Comparison of ENCODE assay signal across 16 cellular contexts in the genomic region with DNA sequence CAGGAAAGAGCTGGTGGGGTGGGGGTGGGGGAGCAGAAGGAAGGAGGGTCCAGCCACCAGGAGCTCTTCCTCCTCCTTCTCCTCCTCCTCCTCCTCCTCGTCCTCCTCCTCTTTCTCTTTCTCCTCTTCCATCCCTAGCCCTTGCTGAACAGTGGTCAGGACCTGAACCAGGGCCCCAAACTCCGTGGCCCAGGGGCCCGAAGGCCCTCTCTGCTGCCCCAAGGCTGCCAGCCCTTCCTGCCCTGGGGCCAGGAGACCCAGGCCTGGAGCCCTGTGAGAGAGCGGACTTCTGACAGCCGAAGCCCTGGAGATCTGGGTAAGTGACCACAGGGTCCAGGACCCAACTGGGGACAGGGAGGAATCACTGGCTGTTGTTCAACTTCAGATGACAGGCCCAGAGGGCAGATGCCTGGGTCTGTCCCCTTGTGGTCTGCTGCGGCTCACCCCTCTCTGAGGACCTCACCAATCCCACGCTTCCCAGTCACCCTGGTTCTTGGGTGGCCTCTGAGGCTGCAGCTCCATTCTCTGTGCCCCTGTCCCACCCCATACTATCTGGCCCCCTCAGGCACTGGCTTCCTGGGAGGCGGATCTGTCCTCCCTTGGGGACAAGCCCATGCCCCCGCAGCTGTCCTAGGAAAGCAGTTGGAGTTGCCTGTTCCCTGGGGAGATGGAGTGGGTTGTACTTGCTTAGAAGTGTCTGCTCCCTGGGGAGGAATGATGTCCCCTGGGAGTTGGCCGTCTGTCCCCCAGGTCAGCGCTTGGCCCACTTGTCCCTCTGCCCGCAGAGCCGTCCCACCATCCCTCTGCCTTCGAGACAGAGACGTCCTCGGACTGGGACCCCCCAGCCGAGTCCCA. TPM values are rescaled to one million over a fixed set of nuclear protein-coding genes. Genes with fewer than 3 reads are reported as not detected.
DNase-seq lines count a peak whose midpoint lies in the region; FAIRE-seq and TF ChIP-seq lines count a peak whose summit lies in the region.
"Had no signal": no experiment of that assay in that cellular context is flagged by ENCODE, and none has a peak within 500 bp of the region (broad histone marks: within the 10 kb centered on the region; RNA-seq: fewer than 3 reads in every experiment).

No MANE protein-coding gene starts in this region.

- FAIRE-seq in GM12892 (lab: Jason Lieb, UNC): no peak
- FAIRE-seq: GM12878 had no signal

- H3K4me3 ChIP-seq in endodermal cell (ENCODE audit: low read length): no peak overlapping the region
- no peak overlapping the region for H3K4me3 ChIP-seq in osteoblast (ENCODE audit: insufficient read depth, low read length)
- H3K4me3 ChIP-seq: GM12878 had no signal

- DNase-seq in NCI-H345 (lab: John Stamatoyannopoulos, UW) (peak; percentile 23), NCI-H345 treated with DMSO at 0.1 percent for 48 hours (lab: John Stamatoyannopoulos, UW; ENCODE audit: unreplicated experiment) (no peak), NCI-H524 (lab: John Stamatoyannopoulos, UW) (peak; percentile 36 to 85), endodermal cell (no peak), osteoblast (ENCODE audit: insufficient read length, low spot score, missing footprints) (peak; percentile 34), anterior cingulate cortex (lab: John Stamatoyannopoulos, UW) (no peak), GM12892 (ENCODE audit: insufficient read length) (no peak)
- DNase-seq in central memory CD4-positive, alpha-beta T cell: no peak
- DNase-seq: CD8-positive, alpha-beta memory T cell; NCI-H1092; OCI-M1 had no signal

- peaks cover 7% of the 10 kb centered on the region for H3K4me1 Mint-ChIP-seq in endodermal cell

- peaks cover 43% of the 10 kb centered on the region for H3K27me3 Mint-ChIP-seq in endodermal cell (ENCODE audit: insufficient read depth)

- no peak overlapping the region for H2AFZ ChIP-seq in osteoblast (ENCODE audit: low read length)
- H2AFZ ChIP-seq: parathyroid adenoma had no signal

- no peak overlapping the region for H3K27ac Mint-ChIP-seq in endodermal cell
- H3K27ac Mint-ChIP-seq: CD8-positive, alpha-beta memory T cell had no signal

- peaks cover 1% of the 10 kb centered on the region for H3K9me3 Mint-ChIP-seq in endodermal cell

- no peak for TF ChIP-seq POLR2A in GM12892 (IDR thresholded peaks at IDR 0.05; ENCODE audit: low read depth, low read length)

- H3K9me3 ChIP-seq in endodermal cell (ENCODE audit: control insufficient read depth, low read length) (no peaks in the 10 kb centered on the region), osteoblast (ENCODE audit: low read depth, low read length) (no peaks in the 10 kb centered on the region)

- no peak overlapping the region for H3K27ac ChIP-seq in endodermal cell (ENCODE audit: low read depth, low read length)
- H3K27ac ChIP-seq in osteoblast (ENCODE audit: low read depth, low read length): no peak overlapping the region
- H3K27ac ChIP-seq: parathyroid adenoma had no signal

- TF ChIP-seq CTCF in endodermal cell (conservative IDR thresholded peaks at IDR 0.05): no peak
- TF ChIP-seq CTCF in osteoblast (IDR thresholded peaks at IDR 0.05; ENCODE audit: extremely low read depth, low read depth, low read length): no peak

- H3K4me2 ChIP-seq in osteoblast (ENCODE audit: insufficient read depth, low read length): no peak overlapping the region

- 83 to 84% methylated on average over 12 to 17 of the region's 17 CpGs for WGBS in endodermal cell (ENCODE audit: insufficient coverage in 1 of 2, insufficient read length in 1 of 2), 2 experiments

- H4K20me1 ChIP-seq in osteoblast (ENCODE audit: insufficient read depth, low read length): no peaks in the 10 kb centered on the region

- no peaks in the 10 kb centered on the region for H3K79me2 ChIP-seq in osteoblast (ENCODE audit: insufficient read depth, low read length)
- H3K79me2 ChIP-seq: parathyroid adenoma had no signal

- H3K27me3 ChIP-seq in endodermal cell (ENCODE audit: control insufficient read depth, insufficient read depth, low read length, poor library complexity, severe bottlenecking) (peaks cover 13% of the 10 kb centered on the region), osteoblast (ENCODE audit: insufficient read depth, low read length) (peaks cover 30% of the 10 kb centered on the region)

- no peak overlapping the region for H3K9ac ChIP-seq in endodermal cell (ENCODE audit: extremely low read depth, low read length, poor library complexity, severe bottlenecking)
- H3K9ac ChIP-seq: parathyroid adenoma had no signal

- H3K4me1 ChIP-seq in endodermal cell (ENCODE audit: control insufficient read depth, insufficient read depth, low read length): no peaks in the 10 kb centered on the region
- no peaks in the 10 kb centered on the region for H3K4me1 ChIP-seq in osteoblast (ENCODE audit: insufficient read depth, low read length)
- H3K4me1 ChIP-seq: parathyroid adenoma had no signal

- H3K36me3 ChIP-seq in endodermal cell (ENCODE audit: control insufficient read depth, insufficient read depth, low read length): no peaks in the 10 kb centered on the region
- H3K36me3 ChIP-seq in osteoblast (ENCODE audit: insufficient read depth, low read length): no peaks in the 10 kb centered on the region

- H3K4me3 Mint-ChIP-seq in endodermal cell: peak overlapping the region; percentile 25

- no peaks in the 10 kb centered on the region for H3K36me3 Mint-ChIP-seq in endodermal cell (ENCODE audit: low read depth)

RNA-seq across cellular contexts. Expression of a gene that starts 51.8 kb away (rescaled TPM):
- total RNA-seq in endodermal cell (under 1 TPM in 1 of 2 donors, not detected in 1; 0.44 TPM), osteoblast (not detected in 2 replicates)
- polyA plus RNA-seq in endodermal cell (2013, experiment 1 of 2): 0.46 TPM
- polyA plus RNA-seq in endodermal cell (2013, experiment 2 of 2): 0.33 TPM
- polyA plus RNA-seq in GM12892 (2012; ENCODE audit: missing spikeins): not detected
- total RNA-seq: A172; CD8-positive, alpha-beta memory T cell; fibroblast of villous mesenchyme; mononuclear cell had no signal
- polyA plus RNA-seq: CD8-positive, alpha-beta memory T cell had no signal

Comparison
In these comparisons a context has a peak if more than half of its experiments do, and no peak if none do; other contexts are left out.
1. DNase-seq: peak in NCI-H345 (single experiment), NCI-H524 (2 of 2) and osteoblast (single experiment); none in NCI-H345 treated with DMSO at 0.1 percent for 48 hours (single experiment), endodermal cell (single experiment), central memory CD4-positive, alpha-beta T cell (single experiment), anterior cingulate cortex (0 of 58) and GM12892 (single experiment).